ENCODE assay signal across 26 cellular contexts in genomic region chr11:15987044-15987443, GRCh38.
"Had no signal": no experiment of that assay in that cellular context is flagged by ENCODE, and none has a peak within 500 bp of the region (broad histone marks: within the 10 kb centered on the region; RNA-seq: fewer than 3 reads in every experiment).

No MANE protein-coding gene starts in this region.

- H3K9me3 ChIP-seq: adrenal gland, colonic mucosa, SJSA1 had no signal

- H3K36me3 ChIP-seq: adrenal gland, colonic mucosa, SJSA1 had no signal

- H3K4me2 ChIP-seq: KMS-11 had no signal

- H3K27ac ChIP-seq: adrenal gland, colonic mucosa, KMS-11 had no signal

- H3K27me3 ChIP-seq: adrenal gland, colonic mucosa, SJSA1 had no signal

- H3K4me3 ChIP-seq: adrenal gland, colonic mucosa, SJSA1 had no signal

- ATAC-seq: activated CD4-positive, CD25-positive, alpha-beta regulatory T cell treated with anti-CD3 and anti-CD28 coated beads, Interleukin-2, amount 50 U/mL, for 24 hours; activated CD8-positive, alpha-beta T cell treated with anti-CD3 and anti-CD28 coated beads for 36 hours; activated T-cell treated with anti-CD3 and anti-CD28 coated beads, Interleukin-2, amount 50 U/mL, for 72 hours; Panc1; Right ventricle myocardium inferior had no signal

- H3K4me1 ChIP-seq: adrenal gland, colonic mucosa had no signal

- DNase-seq: activated CD4-positive, alpha-beta T cell treated with anti-CD3 and anti-CD28 coated beads for 4 hours; activated CD8-positive, alpha-beta memory T cell treated with anti-CD3 and anti-CD28 coated beads, Interleukin-2, amount 50 U/mL, for 4 hours; activated CD8-positive, alpha-beta T cell treated with anti-CD3 and anti-CD28 coated beads for 36 hours; activated gamma-delta T cell treated with Interleukin-2 at 50 U/mL for 16 hours; activated naive CD4-positive, alpha-beta T cell treated with anti-CD3 and anti-CD28 coated beads, Interleukin-2, amount 10 ng/mL, durations not matched to agents 7 days and 5 days; activated naive CD8-positive, alpha-beta T cell treated with anti-CD3 and anti-CD28 coated beads for 36 hours; activated T-cell treated with anti-CD3 and anti-CD28 coated beads, Interleukin-2, amount 50 U/mL, for 72 hours; adrenal gland; anterior cingulate cortex; cerebellar nuclear complex; colonic mucosa; NCI-H1105; NCI-H1436; NCI-H1694 treated with DMSO at 0.1 percent for 48 hours; NCI-H2029 treated with DMSO at 0.1 percent for 48 hours; NCI-H2171 treated with DMSO at 0.1 percent for 48 hours; NCI-H226; NCI-H82; NK-92 treated with Interleukin-12 subunit alpha and Interleukin-12 subunit beta, amount 100 ng/mL, for 24 hours; OCI-M1; RPMI8226 had no signal
